In genomic region chr2:74441111-74441689, GRCh38 we compare ENCODE assay signal across 6 cellular contexts. TPM values are rescaled to one million over a fixed set of nuclear protein-coding genes. Genes with fewer than 3 reads are reported as not detected.
DNase-seq lines count a peak whose midpoint lies in the region; ATAC-seq and TF ChIP-seq lines count a peak whose summit lies in the region.

No MANE protein-coding gene starts in this region.

- peaks cover 1% of the 10 kb centered on the region for H3K36me3 Mint-ChIP-seq in activated naive CD8-positive, alpha-beta T cell treated with anti-CD3 and anti-CD28 coated beads, Interleukin-2, amount 10 ng/mL, durations not matched to agents 7 days and 5 days

- H3F3A ChIP-seq in DOHH2 (ENCODE audit: control insufficient read depth, insufficient read depth), result no peaks in the 10 kb centered on the region

- no peak for DNase-seq in activated naive CD8-positive, alpha-beta T cell treated with anti-CD3 and anti-CD28 coated beads, Interleukin-2, amount 10 ng/mL, durations not matched to agents 7 days and 5 days
- DNase-seq in mucosa of descending colon (no peak), NCI-H82 treated with DMSO at 0.1 percent for 48 hours (lab: John Stamatoyannopoulos, UW; ENCODE audit: unreplicated experiment) (no peak), glomerular visceral epithelial cell (ENCODE audit: extremely low spot score) (no peak)

- H3K4me3 ChIP-seq in DOHH2 (ENCODE audit: low read length) (peak overlapping the region; percentile 66), mucosa of descending colon (peak overlapping the region; percentile 38)

- peaks cover 7% of the 10 kb centered on the region for H3K4me1 Mint-ChIP-seq in activated naive CD8-positive, alpha-beta T cell treated with anti-CD3 and anti-CD28 coated beads, Interleukin-2, amount 10 ng/mL, durations not matched to agents 7 days and 5 days

- H3K4me2 ChIP-seq in DOHH2 (ENCODE audit: low read length), result peak overlapping the region; percentile 69

- H3K9me3 Mint-ChIP-seq in activated naive CD8-positive, alpha-beta T cell treated with anti-CD3 and anti-CD28 coated beads, Interleukin-2, amount 10 ng/mL, durations not matched to agents 7 days and 5 days, result no peaks in the 10 kb centered on the region

- H3K27me3 ChIP-seq in DOHH2 (ENCODE audit: control insufficient read depth, low read length), result peaks cover 27% of the 10 kb centered on the region

- H4K20me1 ChIP-seq in DOHH2 (ENCODE audit: control insufficient read depth, insufficient read depth, low read depth, low read length), result no peaks in the 10 kb centered on the region

- peak overlapping the region; percentile 78 for H3K4me3 Mint-ChIP-seq in activated naive CD8-positive, alpha-beta T cell treated with anti-CD3 and anti-CD28 coated beads, Interleukin-2, amount 10 ng/mL, durations not matched to agents 7 days and 5 days

- TF ChIP-seq CTCF in DOHH2 (IDR thresholded peaks at IDR 0.05; ENCODE audit: low read depth, low read length, poor library complexity, severe bottlenecking) (no peak), mucosa of descending colon (IDR thresholded peaks at IDR 0.05) (no peak)

- no peak overlapping the region for H3K27ac ChIP-seq in DOHH2 (ENCODE audit: low read depth, low read length)

- H3K27me3 Mint-ChIP-seq in activated naive CD8-positive, alpha-beta T cell treated with anti-CD3 and anti-CD28 coated beads, Interleukin-2, amount 10 ng/mL, durations not matched to agents 7 days and 5 days, result peaks cover 61% of the 10 kb centered on the region

- H3K9me3 ChIP-seq in DOHH2 (ENCODE audit: control insufficient read depth, insufficient read depth, low read length) (no peaks in the 10 kb centered on the region), mucosa of descending colon (no peaks in the 10 kb centered on the region)

- no peaks in the 10 kb centered on the region for H3K9me2 ChIP-seq in DOHH2 (replicated peaks; ENCODE audit: control insufficient read depth, low read length)

- H3K27ac Mint-ChIP-seq in activated naive CD8-positive, alpha-beta T cell treated with anti-CD3 and anti-CD28 coated beads, Interleukin-2, amount 10 ng/mL, durations not matched to agents 7 days and 5 days, result no peak overlapping the region

- POLR2A ChIA-PET in activated naive CD8-positive, alpha-beta T cell treated with anti-CD3 and anti-CD28 coated beads, Interleukin-2, amount 10 ng/mL, durations not matched to agents 7 days and 5 days (lab: Charles Lee), result interaction anchor here (0.6 to 0.9 kb wide), 3 partner anchors 13 to 19 kb away, joined by 3 to 5 read pairs (median 4); partner anchors contain the start of genes INO80B and WBP1

- ATAC-seq in activated naive CD8-positive, alpha-beta T cell treated with anti-CD3 and anti-CD28 coated beads, Interleukin-2, amount 10 ng/mL, durations not matched to agents 7 days and 5 days (ENCODE audit: low read depth), result no peak
- ATAC-seq in mucosa of descending colon (peak; percentile 41), HG02623 (IDR thresholded peaks at IDR 0.05; ENCODE audit: unreplicated experiment) (no peak)

- H3K4me1 ChIP-seq in DOHH2 (ENCODE audit: control insufficient read depth, low read length) (peaks cover 47% of the 10 kb centered on the region), mucosa of descending colon (ENCODE audit: low read depth) (peaks cover 12% of the 10 kb centered on the region)

- intact Hi-C loops in mucosa of descending colon (cut with DNase I, micrococcal nuclease), result no loop called here

- H3K79me2 ChIP-seq in DOHH2 (ENCODE audit: control insufficient read depth, low read length), result no peaks in the 10 kb centered on the region

- H3K36me3 ChIP-seq in DOHH2 (ENCODE audit: control insufficient read depth, low read length), result no peaks in the 10 kb centered on the region
- no peaks in the 10 kb centered on the region for H3K36me3 ChIP-seq in mucosa of descending colon (ENCODE audit: low read depth)

RNA-seq across cellular contexts. Expression of gene RTKN, which starts 0.5 kb away (rescaled TPM):
- 1 to 10 TPM in 1 of 2 experiments, under 1 TPM in 1; 0.80 to 1.8 TPM for total RNA-seq in activated naive CD8-positive, alpha-beta T cell treated with anti-CD3 and anti-CD28 coated beads, Interleukin-2, amount 10 ng/mL, durations not matched to agents 7 days and 5 days
- total RNA-seq in mucosa of descending colon, result 10 to 100 TPM; 49.2 to 60.7 (median 49.7) TPM

RNA-seq across cellular contexts. Expression of gene INO80B, which starts 13.7 kb away (rescaled TPM):
- 10 to 100 TPM; 46.8 to 51.4 TPM for total RNA-seq in activated naive CD8-positive, alpha-beta T cell treated with anti-CD3 and anti-CD28 coated beads, Interleukin-2, amount 10 ng/mL, durations not matched to agents 7 days and 5 days
- total RNA-seq in mucosa of descending colon, result 10 to 100 TPM; 25.0 to 36.5 (median 32.3) TPM

RNA-seq across cellular contexts. Expression of gene WBP1, which starts 17.0 kb away (rescaled TPM):
- 10 to 100 TPM; 66.8 to 69.6 TPM for total RNA-seq in activated naive CD8-positive, alpha-beta T cell treated with anti-CD3 and anti-CD28 coated beads, Interleukin-2, amount 10 ng/mL, durations not matched to agents 7 days and 5 days
- 10 to 100 TPM; 51.1 to 60.6 (median 56.1) TPM for total RNA-seq in mucosa of descending colon

RNA-seq across cellular contexts. Expression of gene WDR54, which starts 19.7 kb away (rescaled TPM):
- 10 to 100 TPM; 88.9 to 94.4 TPM for total RNA-seq in activated naive CD8-positive, alpha-beta T cell treated with anti-CD3 and anti-CD28 coated beads, Interleukin-2, amount 10 ng/mL, durations not matched to agents 7 days and 5 days
- 1 to 10 TPM; 4.0 to 4.8 (median 4.5) TPM for total RNA-seq in mucosa of descending colon

RNA-seq across cellular contexts. Expression of gene C2orf81, which starts 19.8 kb away (rescaled TPM):
- total RNA-seq in activated naive CD8-positive, alpha-beta T cell treated with anti-CD3 and anti-CD28 coated beads, Interleukin-2, amount 10 ng/mL, durations not matched to agents 7 days and 5 days, result 1 to 10 TPM; 3.7 to 5.8 TPM
- total RNA-seq in mucosa of descending colon, result 1 to 10 TPM in 2 of 3 donors, under 1 TPM in 1; 0.53 to 2.3 (median 1.9) TPM

Comparison
In these comparisons a context has a peak if more than half of its experiments do, and no peak if none do; other contexts are left out.
1. RNA of gene RTKN, which starts 0.5 kb away (total RNA-seq): 49.2 to 60.7 TPM in mucosa of descending colon; 0.80 to 1.8 TPM in activated naive CD8-positive, alpha-beta T cell treated with anti-CD3 and anti-CD28 coated beads, Interleukin-2, amount 10 ng/mL, durations not matched to agents 7 days and 5 days; every median in the first group is over 10 times any median in the second.